24 cellular contexts compared by ENCODE assay signal in the genomic region with DNA sequence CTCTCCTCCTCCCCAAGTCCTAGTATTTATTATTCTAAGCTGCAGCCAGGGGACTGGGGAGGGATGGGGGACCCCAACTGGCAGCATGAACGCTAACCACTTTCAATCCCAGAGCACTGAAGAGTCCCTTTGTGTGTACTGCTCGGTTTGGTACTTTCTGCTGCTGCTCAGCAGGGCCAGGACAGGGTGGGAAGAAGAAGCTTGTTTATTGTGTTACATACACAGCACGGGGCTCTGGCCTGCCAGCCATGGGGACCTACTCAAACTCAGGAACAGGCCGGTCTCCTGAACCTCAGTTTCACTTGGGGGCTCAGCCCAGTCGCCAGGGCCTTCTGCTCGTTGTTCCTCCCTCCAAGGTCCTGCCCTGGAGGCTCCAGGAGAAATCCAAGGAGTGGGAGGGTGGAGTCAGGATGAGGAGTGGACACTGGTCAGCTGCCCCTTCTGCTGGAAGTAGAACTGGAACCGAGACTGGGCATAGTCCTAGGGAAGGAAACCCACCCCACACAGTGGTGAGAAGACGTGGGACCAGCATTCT. TPM values are rescaled to one million over a fixed set of nuclear protein-coding genes. Genes with fewer than 3 reads are reported as not detected.
DNase-seq lines count a peak whose midpoint lies in the region; ATAC-seq and TF ChIP-seq lines count a peak whose summit lies in the region.
"Had no signal": no experiment of that assay in that cellular context is flagged by ENCODE, and none has a peak within 500 bp of the region (broad histone marks: within the 10 kb centered on the region; RNA-seq: fewer than 3 reads in every experiment).

No MANE protein-coding gene starts in this region.

- TF ChIP-seq CTCF in heart left ventricle (IDR thresholded peaks at IDR 0.05) (no peak), esophagus muscularis mucosa (IDR thresholded peaks at IDR 0.05) (no peak), tibial artery (IDR thresholded peaks at IDR 0.05) (no peak), ovary (IDR thresholded peaks at IDR 0.05) (no peak), neural progenitor cell (IDR thresholded peaks at IDR 0.05) (no peak), CD14-positive monocyte (IDR thresholded peaks at IDR 0.05) (no peak)

- TF ChIP-seq POLR2A in heart left ventricle (IDR thresholded peaks at IDR 0.05) (no peak), esophagus muscularis mucosa (IDR thresholded peaks at IDR 0.05; ENCODE audit: low read depth) (no peak), ovary (IDR thresholded peaks at IDR 0.05) (no peak)

- no peaks in the 10 kb centered on the region for H3K27me3 ChIP-seq in heart left ventricle
- H3K27me3 ChIP-seq in esophagus muscularis mucosa = peaks cover 0 to 8% (median 0%) of the 10 kb centered on the region in 4 donors
- peaks cover 0 to 33% of the 10 kb centered on the region in 2 donors for H3K27me3 ChIP-seq in tibial artery
- H3K27me3 ChIP-seq in ovary = no peaks in the 10 kb centered on the region
- no peaks in the 10 kb centered on the region for H3K27me3 ChIP-seq in neural progenitor cell

- H2AFZ ChIP-seq in neural progenitor cell (replicated peaks) = no peak overlapping the region

- H3K36me3 Mint-ChIP-seq in neural progenitor cell (peaks cover 5% of the 10 kb centered on the region), CD14-positive monocyte (peaks cover 38 to 55% of the 10 kb centered on the region in 2 donors)

- H3K4me1 Mint-ChIP-seq in neural progenitor cell (peaks cover 6% of the 10 kb centered on the region), CD14-positive monocyte (peaks cover 39% of the 10 kb centered on the region)

- no peak for TF ChIP-seq EP300 in esophagus muscularis mucosa (IDR thresholded peaks at IDR 0.05)
- no peak for TF ChIP-seq EP300 in ovary (IDR thresholded peaks at IDR 0.05)

- no peak overlapping the region for H3K9ac ChIP-seq in neural progenitor cell

- H3K9me3 Mint-ChIP-seq in neural progenitor cell = no peaks in the 10 kb centered on the region
- H3K9me3 Mint-ChIP-seq in CD14-positive monocyte = no peaks in the 10 kb centered on the region
- H3K9me3 Mint-ChIP-seq: activated naive CD8-positive, alpha-beta T cell treated with anti-CD3 and anti-CD28 coated beads, Interleukin-2, amount 50 U/mL, for 24 hours; activated T-helper 2 cell treated with anti-CD3 and anti-CD28 coated beads, Interferon-gamma antibody, Interleukin-2, Interleukin-4, amounts not matched to agents 10 μg/mL and 5 μg/mL and 100 μg/mL, durations not matched to agents 14 hours and 24 hours and 36 hours; nephron progenitor cell had no signal

- H4K20me1 ChIP-seq in neural progenitor cell (ENCODE audit: low read depth) = no peaks in the 10 kb centered on the region

- no peak overlapping the region for H3K4me2 ChIP-seq in neural progenitor cell

- H3K4me3 Mint-ChIP-seq in neural progenitor cell = no peak overlapping the region
- H3K4me3 Mint-ChIP-seq in CD14-positive monocyte = peak overlapping the region in 1 of 2 donors; percentile 60
- H3K4me3 Mint-ChIP-seq: activated CD8-positive, alpha-beta memory T cell treated with anti-CD3 and anti-CD28 coated beads, Interleukin-2, amount 10 ng/mL, durations not matched to agents 7 days and 5 days; activated naive CD8-positive, alpha-beta T cell treated with anti-CD3 and anti-CD28 coated beads, Interleukin-2, amount 50 U/mL, for 24 hours; nephron progenitor cell had no signal

- ATAC-seq in heart left ventricle (no peak), left ventricle myocardium superior (no peak)
- ATAC-seq: activated CD8-positive, alpha-beta memory T cell treated with anti-CD3 and anti-CD28 coated beads, Interleukin-2, amount 10 ng/mL, durations not matched to agents 7 days and 5 days; activated naive CD8-positive, alpha-beta T cell treated with anti-CD3 and anti-CD28 coated beads, Interleukin-2, amount 50 U/mL, for 24 hours; left colon had no signal

- WGBS in heart left ventricle, 4 donors = 43 to 60% (median 53%) methylated on average over 8 of the region's 8 CpGs
- WGBS in esophagus muscularis mucosa = 59% methylated on average over 8 of the region's 8 CpGs
- 53 to 60% (median 59%) methylated on average over 8 of the region's 8 CpGs for WGBS in ovary, 3 donors

- H3F3A ChIP-seq in neural progenitor cell (ENCODE audit: low read depth) = peaks cover 19% of the 10 kb centered on the region

- H3K36me3 ChIP-seq in heart left ventricle = peaks cover 0 to 45% (median 26%) of the 10 kb centered on the region in 9 donors
- H3K36me3 ChIP-seq in esophagus muscularis mucosa = peaks cover 0 to 41% (median 28%) of the 10 kb centered on the region in 4 donors
- H3K36me3 ChIP-seq in tibial artery = peaks cover 0 to 8% (median 0%) of the 10 kb centered on the region in 3 donors
- no peaks in the 10 kb centered on the region for H3K36me3 ChIP-seq in ovary
- H3K36me3 ChIP-seq in neural progenitor cell = no peaks in the 10 kb centered on the region
- H3K36me3 ChIP-seq: prostate gland had no signal

- H3K4me3 ChIP-seq in heart left ventricle = peak overlapping the region in 5 of 12 donors; percentile 57 to 73 (median 60)
- H3K4me3 ChIP-seq in esophagus muscularis mucosa = peak overlapping the region; percentile 36 to 60 (median 51)
- H3K4me3 ChIP-seq in tibial artery = no peak overlapping the region
- no peak overlapping the region for H3K4me3 ChIP-seq in ovary
- no peak overlapping the region for H3K4me3 ChIP-seq in neural progenitor cell
- H3K4me3 ChIP-seq: prostate gland had no signal

- no peaks in the 10 kb centered on the region for H3K9me3 ChIP-seq in heart left ventricle
- H3K9me3 ChIP-seq in esophagus muscularis mucosa = no peaks in the 10 kb centered on the region
- H3K9me3 ChIP-seq in tibial artery = no peaks in the 10 kb centered on the region
- H3K9me3 ChIP-seq in ovary = no peaks in the 10 kb centered on the region
- no peaks in the 10 kb centered on the region for H3K9me3 ChIP-seq in neural progenitor cell (ENCODE audit: low read depth)
- H3K9me3 ChIP-seq: prostate gland, spleen had no signal

- DNase-seq in heart left ventricle (no peak), left ventricle myocardium superior (no peak), esophagus muscularis mucosa (ENCODE audit: extremely low spot score) (no peak), midbrain (lab: John Stamatoyannopoulos, UW) (peak; percentile 10), tibial artery (peak; percentile 10 to 29), ovary (no peak), neural progenitor cell (ENCODE audit: low spot score) (no peak), CD14-positive monocyte (ENCODE audit: low spot score) (no peak)
- DNase-seq: ACHN; activated CD8-positive, alpha-beta memory T cell treated with anti-CD3 and anti-CD28 coated beads, Interleukin-2, amount 10 ng/mL, durations not matched to agents 7 days and 5 days; activated naive CD8-positive, alpha-beta T cell treated with anti-CD3 and anti-CD28 coated beads, Interleukin-2, amount 50 U/mL, for 24 hours; dermis blood vessel endothelial cell; KG1; left colon; nephron progenitor cell; SHP77 treated with DMSO at 0.1 percent for 48 hours; spleen; stimulated activated CD4-positive, alpha-beta T cell treated with anti-CD3 and anti-CD28 coated beads, Interleukin-4, amount 100 ng/mL, for 4 hours had no signal

- peaks cover 12% of the 10 kb centered on the region for H3K79me2 ChIP-seq in neural progenitor cell (ENCODE audit: low read depth)

- H3K27ac Mint-ChIP-seq in neural progenitor cell (no peak overlapping the region), CD14-positive monocyte (no peak overlapping the region)
- H3K27ac Mint-ChIP-seq: activated CD8-positive, alpha-beta memory T cell treated with anti-CD3 and anti-CD28 coated beads, Interleukin-2, amount 10 ng/mL, durations not matched to agents 7 days and 5 days; activated naive CD8-positive, alpha-beta T cell treated with anti-CD3 and anti-CD28 coated beads, Interleukin-2, amount 50 U/mL, for 24 hours; activated T-helper 2 cell treated with anti-CD3 and anti-CD28 coated beads, Interferon-gamma antibody, Interleukin-2, Interleukin-4, amounts not matched to agents 10 μg/mL and 5 μg/mL and 100 μg/mL, durations not matched to agents 14 hours and 24 hours and 36 hours; nephron progenitor cell had no signal

- H3K27me3 Mint-ChIP-seq in neural progenitor cell (ENCODE audit: insufficient read depth, low read depth) = peaks cover 9% of the 10 kb centered on the region
- peaks cover 2 to 8% (median 7%) of the 10 kb centered on the region in 3 donors for H3K27me3 Mint-ChIP-seq in CD14-positive monocyte (ENCODE audit: low read depth in 3 of 3)
- H3K27me3 Mint-ChIP-seq: activated CD8-positive, alpha-beta memory T cell treated with anti-CD3 and anti-CD28 coated beads, Interleukin-2, amount 10 ng/mL, durations not matched to agents 7 days and 5 days; activated naive CD8-positive, alpha-beta T cell treated with anti-CD3 and anti-CD28 coated beads, Interleukin-2, amount 50 U/mL, for 24 hours had no signal

- H3K4me1 ChIP-seq in heart left ventricle (peaks cover 3 to 83% (median 35%) of the 10 kb centered on the region in 12 donors), esophagus muscularis mucosa (peaks cover 38 to 58% (median 48%) of the 10 kb centered on the region in 4 donors), tibial artery (peaks cover 0 to 33% (median 27%) of the 10 kb centered on the region in 4 donors), ovary (ENCODE audit: insufficient read depth) (peaks cover 14% of the 10 kb centered on the region), neural progenitor cell (peaks cover 3% of the 10 kb centered on the region)

- intact Hi-C loops in heart left ventricle (cut with DNase I) (loop anchor here in 2 of 10 donors (5.0 kb wide), 1 partner anchor 38 kb away; no protein-coding TSS in a partner anchor), left ventricle myocardium superior (cut with micrococcal nuclease) (no loop called here), esophagus muscularis mucosa (cut with DNase I) (no loop called here), tibial artery (cut with DNase I; ENCODE audit: low total_unique reads) (no loop called here), ovary (cut with DNase I) (no loop called here), CD14-positive monocyte (cut with micrococcal nuclease) (loop anchor here in 1 of 2 donors (5.0 kb wide), 1 partner anchor 67 kb away; no protein-coding TSS in a partner anchor)

- H3K27ac ChIP-seq in heart left ventricle (peak overlapping the region; percentile 81 to 100 (median 97)), esophagus muscularis mucosa (replicated peaks in 1 of 4) (peak overlapping the region; percentile 15 to 72 (median 67)), tibial artery (no peak overlapping the region), ovary (no peak overlapping the region), neural progenitor cell (no peak overlapping the region)
- H3K27ac ChIP-seq: C4-2B, epithelial cell of prostate, prostate gland, spleen had no signal

RNA-seq across cellular contexts. Expression of a gene that starts 0.6 kb away (rescaled TPM):
- total RNA-seq in heart left ventricle (100 to 1,000 TPM; 115 to 467 (median 306) TPM), left ventricle myocardium superior (458 TPM), esophagus muscularis mucosa (10 to 100 TPM in 2 of 4 donors, 1 to 10 TPM in 2; 5.0 to 19.6 (median 14.6) TPM), ovary (10 to 100 TPM in 1 of 7 donors, 1 to 10 TPM in 6; 3.6 to 10.6 (median 5.2) TPM), neural progenitor cell (ENCODE audit: low replicate concordance) (33.9 and 49.6 TPM in 2 replicates)
- polyA plus RNA-seq in heart left ventricle (100 to 1,000 TPM in 1 of 2 donors, 10 to 100 TPM in 1; 51.4 to 267 TPM), ovary (1 to 10 TPM; 2.5 to 4.2 TPM), CD14-positive monocyte (under 1 TPM in 1 of 2 donors, not detected in 1; 0.18 TPM)

RNA-seq across cellular contexts. Expression of a gene that starts 3.8 kb away (rescaled TPM):
- 10 to 100 TPM; 23.3 to 54.6 (median 35.6) TPM for total RNA-seq in heart left ventricle
- polyA plus RNA-seq in heart left ventricle = 10 to 100 TPM; 16.7 to 77.1 TPM
- total RNA-seq in left ventricle myocardium superior = 42.7 TPM
- total RNA-seq in esophagus muscularis mucosa = 10 to 100 TPM; 20.7 to 43.5 (median 33.0) TPM
- total RNA-seq in ovary = 10 to 100 TPM; 34.9 to 73.2 (median 48.8) TPM
- 10 to 100 TPM; 42.2 to 44.2 TPM for polyA plus RNA-seq in ovary
- total RNA-seq in neural progenitor cell (ENCODE audit: low replicate concordance) = 67.4 and 93.9 TPM in 2 replicates
- polyA plus RNA-seq in CD14-positive monocyte = 10 to 100 TPM; 29.1 to 31.3 TPM

RNA-seq across cellular contexts. Expression of a gene that starts 16.1 kb away (rescaled TPM):
- total RNA-seq in heart left ventricle (not detected), left ventricle myocardium superior (not detected), esophagus muscularis mucosa (not detected), ovary (not detected), neural progenitor cell (ENCODE audit: low replicate concordance) (2.8 TPM in 1 of 2 replicates, not detected in the other)
- polyA plus RNA-seq in heart left ventricle (not detected), ovary (not detected), CD14-positive monocyte (1 to 10 TPM in 1 of 2 donors, not detected in 1; 1.9 TPM)
- total RNA-seq: dermis blood vessel endothelial cell, frontal cortex had no signal

RNA-seq across cellular contexts. Expression of a gene that starts 21.8 kb away (rescaled TPM):
- total RNA-seq in heart left ventricle = under 1 TPM; 0.09 to 0.79 (median 0.25) TPM
- polyA plus RNA-seq in heart left ventricle = under 1 TPM; 0.23 to 0.35 TPM
- total RNA-seq in left ventricle myocardium superior = 0.57 TPM
- total RNA-seq in esophagus muscularis mucosa = 1 to 10 TPM; 1.2 to 4.2 (median 3.4) TPM
- total RNA-seq in ovary = 10 to 100 TPM in 4 of 7 donors, 1 to 10 TPM in 3; 5.0 to 28.4 (median 13.2) TPM
- 1 to 10 TPM; 1.1 to 6.0 TPM for polyA plus RNA-seq in ovary
- total RNA-seq in neural progenitor cell (ENCODE audit: low replicate concordance) = 0.74 TPM in 1 of 2 replicates, not detected in the other
- not detected for polyA plus RNA-seq in CD14-positive monocyte

RNA-seq across cellular contexts. Expression of a gene that starts 33.1 kb away (rescaled TPM):
- total RNA-seq in heart left ventricle = 1 to 10 TPM in 1 of 9 donors, under 1 TPM in 3, not detected in 5; 0.08 to 1.3 (median 0.14) TPM
- polyA plus RNA-seq in heart left ventricle = under 1 TPM in 1 of 2 donors, not detected in 1; 0.08 TPM
- total RNA-seq in left ventricle myocardium superior = not detected
- under 1 TPM in 1 of 4 donors, not detected in 3; 0.17 TPM for total RNA-seq in esophagus muscularis mucosa
- total RNA-seq in ovary = under 1 TPM in 5 of 7 donors, not detected in 2; 0.10 to 0.12 (median 0.10) TPM
- under 1 TPM; 0.04 to 0.13 TPM for polyA plus RNA-seq in ovary
- not detected in 2 replicates for total RNA-seq in neural progenitor cell (ENCODE audit: low replicate concordance)
- 1 to 10 TPM in 1 of 2 donors, under 1 TPM in 1; 0.88 to 4.3 TPM for polyA plus RNA-seq in CD14-positive monocyte
- total RNA-seq: dermis blood vessel endothelial cell, frontal cortex, subcutaneous adipose tissue had no signal

Comparison
In these comparisons a context has a peak if more than half of its experiments do, and no peak if none do; other contexts are left out.
1. DNase-seq: peak in midbrain (single experiment) and tibial artery (2 of 2); none in heart left ventricle (0 of 5), left ventricle myocardium superior (single experiment), esophagus muscularis mucosa (single experiment), ovary (0 of 5), neural progenitor cell (single experiment) and CD14-positive monocyte (single experiment).
2. H3K27ac ChIP-seq: peak in heart left ventricle (12 of 12) and esophagus muscularis mucosa (4 of 4); none in tibial artery (0 of 2), ovary (0 of 2) and neural progenitor cell (single experiment).
3. H3K4me3 ChIP-seq: peak in esophagus muscularis mucosa (4 of 4); none in tibial artery (0 of 2), ovary (single experiment) and neural progenitor cell (single experiment).